Comparison of ENCODE assay signal across 8 cellular contexts in the genomic region with DNA sequence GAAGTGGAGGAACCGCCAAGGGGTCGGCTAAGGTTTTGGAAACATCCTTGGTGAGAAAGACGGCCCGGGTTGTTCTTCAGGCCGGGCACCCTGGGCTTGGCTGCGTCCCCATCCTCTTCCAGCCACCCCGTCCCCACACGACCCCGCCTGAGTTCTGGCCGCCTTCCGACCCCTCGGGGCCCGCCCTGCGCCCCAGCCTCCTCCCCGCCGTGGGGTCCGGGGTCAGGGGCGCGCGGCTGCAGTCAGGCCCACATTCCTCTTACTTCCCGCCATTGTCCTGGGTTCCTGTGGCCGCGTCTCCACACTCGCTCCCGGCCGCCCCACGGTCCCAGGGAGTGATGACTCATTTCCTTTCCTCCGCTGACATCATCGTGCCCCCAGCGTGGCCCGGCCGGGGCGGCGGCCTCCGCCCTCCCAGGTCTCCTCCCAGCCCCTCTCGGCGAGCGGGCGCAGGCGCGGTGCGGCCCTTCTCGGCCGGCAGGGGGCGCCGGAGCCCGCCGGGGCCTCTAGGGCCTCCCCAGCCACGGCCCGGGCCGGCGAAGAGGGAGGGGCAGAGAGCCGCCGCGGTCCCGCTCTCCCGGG. TPM values are rescaled to one million over a fixed set of nuclear protein-coding genes. Genes with fewer than 3 reads are reported as not detected.
DNase-seq lines count a peak whose midpoint lies in the region; ATAC-seq and TF ChIP-seq lines count a peak whose summit lies in the region.

No MANE protein-coding gene starts in this region.

- H3K4me1 ChIP-seq in adipocyte (ENCODE audit: control insufficient read depth, insufficient read depth, low read length) (peaks cover 10% of the 10 kb centered on the region), heart left ventricle (peaks cover 0 to 32% (median 21%) of the 10 kb centered on the region in 12 donors), upper lobe of left lung (peaks cover 21 to 31% (median 22%) of the 10 kb centered on the region in 4 donors)

- no peaks in the 10 kb centered on the region for H3K36me3 ChIP-seq in adipocyte (ENCODE audit: control insufficient read depth, insufficient read depth, low read length, severe bottlenecking)
- no peaks in the 10 kb centered on the region for H3K36me3 ChIP-seq in heart left ventricle
- no peaks in the 10 kb centered on the region for H3K36me3 ChIP-seq in upper lobe of left lung

- H3K9ac ChIP-seq in adipocyte (ENCODE audit: low read length) = peak overlapping the region; percentile 72

- H3K27me3 ChIP-seq in adipocyte (replicated peaks; ENCODE audit: control insufficient read depth, insufficient read depth, low read length) (no peaks in the 10 kb centered on the region), heart left ventricle (no peaks in the 10 kb centered on the region), upper lobe of left lung (no peaks in the 10 kb centered on the region)

- H3K27ac ChIP-seq in heart left ventricle = peak overlapping the region; percentile 80 to 99 (median 96)
- H3K27ac ChIP-seq in upper lobe of left lung = peak overlapping the region; percentile 91 to 94 (median 92)

- H3K9me3 ChIP-seq in adipocyte (ENCODE audit: control insufficient read depth, low read length) (no peaks in the 10 kb centered on the region), heart left ventricle (peaks cover 0 to 6% (median 0%) of the 10 kb centered on the region in 12 donors), upper lobe of left lung (no peaks in the 10 kb centered on the region)

- peak overlapping the region; percentile 75 for H3K4me3 ChIP-seq in GM12864 (ENCODE audit: low read depth, low read length)
- H3K4me3 ChIP-seq in NB4 (ENCODE audit: low read depth, low read length) = peak overlapping the region; percentile 65
- H3K4me3 ChIP-seq in adipocyte (ENCODE audit: low read length) = peak overlapping the region; percentile 73
- H3K4me3 ChIP-seq in heart left ventricle = peak overlapping the region; percentile 46 to 90 (median 66)
- peak overlapping the region; percentile 47 to 72 (median 60) for H3K4me3 ChIP-seq in upper lobe of left lung

- peak in 2 of 4 donors; percentile 91 to 93 for TF ChIP-seq EP300 in upper lobe of left lung (IDR thresholded peaks at IDR 0.05)

- DNase-seq in GM12864 (ENCODE audit: low read depth) (peak; percentile 45), NB4 (ENCODE audit: low read depth) (peak; percentile 92), SW 1271 (lab: John Stamatoyannopoulos, UW) (peak; percentile 89 to 94), adipocyte (ENCODE audit: low read depth) (peak; percentile 96), heart left ventricle (peak; percentile 95 to 97 (median 95)), posterior vena cava (ENCODE audit: low spot score) (peak; percentile 98), upper lobe of left lung (peak; percentile 94 to 98)

- intact Hi-C loops in heart left ventricle (cut with DNase I) (loop anchor here in 9 of 10 donors (1.0 to 10.0 kb wide), 15 partner anchors 21 to 531 kb away; partner anchors contain the start of gene KSR1 (in 3 of the 9)), posterior vena cava (cut with DNase I) (loop anchor here in 1 of 2 donors (5.0 to 10.0 kb wide), 2 partner anchors 101 to 249 kb away; partner anchors contain the start of gene KSR1)

- peak; percentile 75 for TF ChIP-seq CTCF in GM12864 (IDR thresholded peaks at IDR 0.05; ENCODE audit: low read depth, low read length, missing control alignments)
- peak; percentile 62 for TF ChIP-seq CTCF in NB4 (IDR thresholded peaks at IDR 0.05; ENCODE audit: low read depth, low read length)
- peak; percentile 64 to 99 (median 98) for TF ChIP-seq CTCF in heart left ventricle (IDR thresholded peaks at IDR 0.05)
- peak; percentile 96 to 100 (median 99) for TF ChIP-seq CTCF in upper lobe of left lung (IDR thresholded peaks at IDR 0.05)

- ATAC-seq in HG02588 (IDR thresholded peaks at IDR 0.05; ENCODE audit: unreplicated experiment) (peak; percentile 71), heart left ventricle (peak; percentile 92 to 97 (median 94)), upper lobe of left lung (ENCODE audit: low FRiP score in 2 of 2) (peak; percentile 96 to 98)

- TF ChIP-seq POLR2A in NB4 (IDR thresholded peaks at IDR 0.05; ENCODE audit: extremely low read depth, insufficient read length) = peak; percentile 35
- peak in 1 of 2 donors; percentile 81 for TF ChIP-seq POLR2A in heart left ventricle (IDR thresholded peaks at IDR 0.05)
- TF ChIP-seq POLR2A in upper lobe of left lung (IDR thresholded peaks at IDR 0.05) = peak in 3 of 4 donors; percentile 53 to 91 (median 79)

- WGBS in heart left ventricle, 4 donors = 0 to 3% (median 1%) methylated on average over 15 to 57 of the region's 57 CpGs
- WGBS in upper lobe of left lung, 2 donors = 0 to 3% methylated on average over 10 to 40 of the region's 57 CpGs

RNA-seq across cellular contexts. Expression of gene WSB1, which starts 59.6 kb away (rescaled TPM):
- total RNA-seq in heart left ventricle (100 to 1,000 TPM in 1 of 9 donors, 10 to 100 TPM in 8; 22.3 to 119 (median 53.4) TPM), posterior vena cava (100 to 1,000 TPM; 206 to 227 TPM), upper lobe of left lung (100 to 1,000 TPM; 261 to 514 (median 328) TPM)
- 10 to 100 TPM; 62.3 to 92.1 TPM for polyA plus RNA-seq in heart left ventricle

Comparison
In these comparisons a context has a peak if more than half of its experiments do, and no peak if none do; other contexts are left out.
1. Peak in every context shown above with its lines: DNase-seq, ATAC-seq, H3K4me3 ChIP-seq and H3K27ac ChIP-seq.
2. DNase-seq: peak in every context shown above with its lines; median percentile 98 in posterior vena cava; 96 in adipocyte; 96 in upper lobe of left lung; 95 in heart left ventricle; 92 in NB4; 92 in SW 1271; 45 in GM12864.